In genomic region chr19:33868821-33869412, GRCh38 we compare ENCODE assay signal across 9 cellular contexts.
DNase-seq lines count a peak whose midpoint lies in the region; ATAC-seq and TF ChIP-seq lines count a peak whose summit lies in the region.
"Had no signal": no experiment of that assay in that cellular context is flagged by ENCODE, and none has a peak within 500 bp of the region (broad histone marks: within the 10 kb centered on the region; RNA-seq: fewer than 3 reads in every experiment).

No MANE protein-coding gene starts in this region.

- H3K36me3 ChIP-seq in heart right ventricle (no peaks in the 10 kb centered on the region), parathyroid adenoma (ENCODE audit: control insufficient read depth, insufficient read depth, low read length) (no peaks in the 10 kb centered on the region)

- peak overlapping the region; percentile 36 for H2AFZ ChIP-seq in parathyroid adenoma

- H3K9ac ChIP-seq in parathyroid adenoma: no peak overlapping the region

- no peaks in the 10 kb centered on the region for H3K9me3 Mint-ChIP-seq in WTC11
- no peaks in the 10 kb centered on the region for H3K9me3 Mint-ChIP-seq in activated CD4-positive, alpha-beta memory T cell treated with anti-CD3 and anti-CD28 coated beads, Interleukin-2, amount 10 ng/mL, durations not matched to agents 7 days and 5 days
- H3K9me3 Mint-ChIP-seq: T-helper 1 cell treated with Interleukin-12 subunit alpha and Interleukin-12 subunit beta and Interleukin-4 antibody, amounts not matched to agents 30 μg/mL and 1 μg/mL, for 36 hours had no signal

- H3K27me3 Mint-ChIP-seq in WTC11 (ENCODE audit: low read depth): no peaks in the 10 kb centered on the region
- H3K27me3 Mint-ChIP-seq in activated CD4-positive, alpha-beta memory T cell treated with anti-CD3 and anti-CD28 coated beads, Interleukin-2, amount 10 ng/mL, durations not matched to agents 7 days and 5 days: peaks cover 4% of the 10 kb centered on the region

- POLR2A ChIA-PET in WTC11 (lab: Charles Lee): interaction anchor here (1.9 kb wide), 1 partner anchor 37 kb away, joined by 7 read pairs; no protein-coding TSS in a partner anchor
- POLR2A ChIA-PET in activated CD4-positive, alpha-beta memory T cell treated with anti-CD3 and anti-CD28 coated beads, Interleukin-2, amount 10 ng/mL, durations not matched to agents 7 days and 5 days (lab: Charles Lee): no interaction called here

- no peak overlapping the region; the same call in 1 of the 2 replicates for H3K27ac Mint-ChIP-seq in WTC11
- H3K27ac Mint-ChIP-seq in activated CD4-positive, alpha-beta memory T cell treated with anti-CD3 and anti-CD28 coated beads, Interleukin-2, amount 10 ng/mL, durations not matched to agents 7 days and 5 days: no peak overlapping the region
- H3K27ac Mint-ChIP-seq: T-helper 1 cell treated with Interleukin-12 subunit alpha and Interleukin-12 subunit beta and Interleukin-4 antibody, amounts not matched to agents 30 μg/mL and 1 μg/mL, for 36 hours had no signal

- ATAC-seq in WTC11: peak; percentile 90
- ATAC-seq in heart right ventricle: peak; percentile 78 to 96 (median 91)

- WGBS in heart right ventricle, 2 donors: 22% methylated on average over 21 of the region's 21 CpGs

- H3K4me3 Mint-ChIP-seq in WTC11: no peak overlapping the region
- H3K4me3 Mint-ChIP-seq in activated CD4-positive, alpha-beta memory T cell treated with anti-CD3 and anti-CD28 coated beads, Interleukin-2, amount 10 ng/mL, durations not matched to agents 7 days and 5 days: no peak overlapping the region
- H3K4me3 Mint-ChIP-seq: T-helper 1 cell treated with Interleukin-12 subunit alpha and Interleukin-12 subunit beta and Interleukin-4 antibody, amounts not matched to agents 30 μg/mL and 1 μg/mL, for 36 hours had no signal

- no peaks in the 10 kb centered on the region for H3K79me2 ChIP-seq in parathyroid adenoma

- H3K9me3 ChIP-seq in heart right ventricle (no peaks in the 10 kb centered on the region), parathyroid adenoma (ENCODE audit: control insufficient read depth, low read length) (no peaks in the 10 kb centered on the region)

- TF ChIP-seq CTCF in WTC11 (IDR thresholded peaks at IDR 0.05): no peak
- TF ChIP-seq CTCF in heart right ventricle (IDR thresholded peaks at IDR 0.05): peak in 5 of 9 donors; percentile 6 to 54 (median 37)
- no peak for TF ChIP-seq CTCF in parathyroid adenoma (IDR thresholded peaks at IDR 0.05)

- intact Hi-C loops in heart right ventricle (cut with DNase I): loop anchor here in 2 of 10 donors (5.0 kb wide), 1 partner anchor 72 kb away; the partner anchor contains the start of gene KCTD15 (in 2 of the 2)

- H3K4me3 ChIP-seq in heart right ventricle (peak overlapping the region in 6 of 10 donors; percentile 6 to 36 (median 22)), parathyroid adenoma (ENCODE audit: low read depth, low read length) (no peak overlapping the region)

- H3K4me1 ChIP-seq in heart right ventricle (peaks cover 2 to 20% (median 10%) of the 10 kb centered on the region in 9 donors), parathyroid adenoma (no peaks in the 10 kb centered on the region)

- H3K36me3 Mint-ChIP-seq in WTC11: no peaks in the 10 kb centered on the region
- H3K36me3 Mint-ChIP-seq in activated CD4-positive, alpha-beta memory T cell treated with anti-CD3 and anti-CD28 coated beads, Interleukin-2, amount 10 ng/mL, durations not matched to agents 7 days and 5 days (ENCODE audit: low read depth): no peaks in the 10 kb centered on the region

- CTCF ChIA-PET in WTC11 (lab: Charles Lee): interaction anchor here (1.0 to 2.5 kb wide), 6 partner anchors 15 to 228 kb away, joined by 3 to 6 read pairs (median 3); no protein-coding TSS in a partner anchor
- CTCF ChIA-PET in activated CD4-positive, alpha-beta memory T cell treated with anti-CD3 and anti-CD28 coated beads, Interleukin-2, amount 10 ng/mL, durations not matched to agents 7 days and 5 days (lab: Charles Lee): interaction anchor here (1.3 to 1.9 kb wide), 3 partner anchors 71 to 91 kb away, joined by 3 to 6 read pairs (median 3); no protein-coding TSS in a partner anchor

- H3K27me3 ChIP-seq in heart right ventricle: no peaks in the 10 kb centered on the region
- H3K27me3 ChIP-seq in parathyroid adenoma (ENCODE audit: control insufficient read depth, insufficient read depth, low read length): no peaks in the 10 kb centered on the region

- peaks cover 19% of the 10 kb centered on the region for H3K4me1 Mint-ChIP-seq in WTC11
- H3K4me1 Mint-ChIP-seq in activated CD4-positive, alpha-beta memory T cell treated with anti-CD3 and anti-CD28 coated beads, Interleukin-2, amount 10 ng/mL, durations not matched to agents 7 days and 5 days: no peaks in the 10 kb centered on the region

- DNase-seq in DMS114 treated with DMSO at 0.1 percent for 48 hours (lab: John Stamatoyannopoulos, UW; ENCODE audit: unreplicated experiment) (peak; percentile 39), WTC11 (ENCODE audit: low spot score) (peak; percentile 38), heart right ventricle (peak; percentile 41 to 50), activated gamma-delta T cell treated with Interleukin-2 at 50 U/mL for 16 hours (no peak), cortex of kidney (lab: John Stamatoyannopoulos, UW) (no peak)
- no peak for DNase-seq in activated naive CD4-positive, alpha-beta T cell (lab: John Stamatoyannopoulos, UW)
- DNase-seq in activated CD4-positive, alpha-beta memory T cell treated with anti-CD3 and anti-CD28 coated beads, Interleukin-2, amount 10 ng/mL, durations not matched to agents 7 days and 5 days: no peak

- H3K27ac ChIP-seq in heart right ventricle (peak overlapping the region in 4 of 10 donors; percentile 10 to 62 (median 24)), parathyroid adenoma (no peak overlapping the region)

- peak overlapping the region; percentile 57 for H3K4me2 ChIP-seq in parathyroid adenoma (ENCODE audit: low read length)

TF ChIP-seq in WTC11, 78 proteins besides CTCF, POLR2A, EP300 and RAD21:
- TF ChIP-seq STAT6 (CRISPR knock-in tag; conservative IDR thresholded peaks at IDR 0.05; ENCODE audit: low read depth) (no peak), JAZF1 (CRISPR knock-in tag; IDR thresholded peaks at IDR 0.05) (no peak), FOXK1 (CRISPR knock-in tag; IDR thresholded peaks at IDR 0.05) (no peak), ZBTB21 (CRISPR knock-in tag; IDR thresholded peaks at IDR 0.05; ENCODE audit: borderline replicate concordance) (no peak), ZNF416 (CRISPR knock-in tag; IDR thresholded peaks at IDR 0.05) (no peak), KAT7 (CRISPR knock-in tag; IDR thresholded peaks at IDR 0.05; ENCODE audit: borderline replicate concordance) (no peak), CREB1 (CRISPR knock-in tag; IDR thresholded peaks at IDR 0.05) (no peak), ZNF532 (CRISPR knock-in tag; IDR thresholded peaks at IDR 0.05; ENCODE audit: borderline replicate concordance) (no peak), CBFB (CRISPR knock-in tag; IDR thresholded peaks at IDR 0.05; ENCODE audit: low read depth) (no peak)

Comparison
In these comparisons a context has a peak if more than half of its experiments do, and no peak if none do; other contexts are left out.
1. DNase-seq: peak in DMS114 treated with DMSO at 0.1 percent for 48 hours (single experiment), WTC11 (single experiment) and heart right ventricle (2 of 2); none in activated naive CD4-positive, alpha-beta T cell (0 of 4), activated CD4-positive, alpha-beta memory T cell treated with anti-CD3 and anti-CD28 coated beads, Interleukin-2, amount 10 ng/mL, durations not matched to agents 7 days and 5 days (single experiment), activated gamma-delta T cell treated with Interleukin-2 at 50 U/mL for 16 hours (single experiment) and cortex of kidney (single experiment).
2. CTCF ChIP-seq: peak in heart right ventricle (5 of 9); none in WTC11 (single experiment) and parathyroid adenoma (single experiment).